In genomic region chr5:34838785-34839714, GRCh38 we compare ENCODE assay signal across 1 cellular context.
TF ChIP-seq lines count a peak whose summit lies in the region.

Gene TTC23L, plus strand, starts transcription at chr5:34839164. Its CDS starts 1,508 bp downstream, at chr5:34840672.

TF ChIP-seq in HepG2, 621 proteins besides CTCF, POLR2A, EP300 and RAD21 (continued from another document and continues in another):
- TF ChIP-seq PBX2 (CRISPR knock-in tag; IDR thresholded peaks at IDR 0.05) (no peak), CCDC6 (CRISPR knock-in tag; IDR thresholded peaks at IDR 0.05) (peak; percentile 78; the same call in 1 of the 2 replicates), NR2F6 (IDR thresholded peaks at IDR 0.05) (no peak), NR2F6 (CRISPR knock-in tag; IDR thresholded peaks at IDR 0.05) (peak; percentile 76; the same call in 1 of the 2 replicates), E2F2 (CRISPR knock-in tag; IDR thresholded peaks at IDR 0.05; ENCODE audit: borderline replicate concordance) (no peak), ZNF3 (CRISPR knock-in tag; IDR thresholded peaks at IDR 0.05) (no peak; the same call in 1 of the 2 replicates), ZBTB8A (CRISPR knock-in tag; IDR thresholded peaks at IDR 0.05; ENCODE audit: borderline replicate concordance, low read depth) (peak; percentile 76; the same call in 1 of the 2 replicates), GLMP (CRISPR knock-in tag; IDR thresholded peaks at IDR 0.05; ENCODE audit: borderline replicate concordance) (no peak; the same call in 1 of the 2 replicates), GPBP1L1 (CRISPR knock-in tag; IDR thresholded peaks at IDR 0.05) (no peak), ATF4 (CRISPR knock-in tag; IDR thresholded peaks at IDR 0.05) (peak in 1 of 2 experiments; percentile 58; a peak in 1 of 4 replicates), ZNF407 (CRISPR knock-in tag; IDR thresholded peaks at IDR 0.05; ENCODE audit: not compliant biosample characterization) (peak; percentile 95), ZC3H4 (CRISPR knock-in tag; IDR thresholded peaks at IDR 0.05; ENCODE audit: borderline replicate concordance) (no peak), ZNF770 (CRISPR knock-in tag; IDR thresholded peaks at IDR 0.05) (peak; percentile 91), THAP8 (CRISPR knock-in tag; IDR thresholded peaks at IDR 0.05; ENCODE audit: borderline replicate concordance) (no peak), ZNF224 (CRISPR knock-in tag; IDR thresholded peaks at IDR 0.05) (0 out of 2 replicates have a peak, but pooled peaks have one; percentile 85), ZNF512 (CRISPR knock-in tag; IDR thresholded peaks at IDR 0.05) (no peak; the same call in 1 of the 2 replicates), MAFG (CRISPR knock-in tag; IDR thresholded peaks at IDR 0.05) (peak; percentile 21; the same call in 1 of the 2 replicates), XBP1 (CRISPR knock-in tag; IDR thresholded peaks at IDR 0.05) (no peak), GLI4 (CRISPR knock-in tag; IDR thresholded peaks at IDR 0.05; ENCODE audit: borderline replicate concordance) (no peak), HDAC1 (CRISPR knock-in tag; IDR thresholded peaks at IDR 0.05) (peak; percentile 99), DBP (CRISPR knock-in tag; IDR thresholded peaks at IDR 0.05; ENCODE audit: not compliant biosample characterization) (no peak), SYNCRIP (IDR thresholded peaks at IDR 0.05; ENCODE audit: insufficient read depth, low read depth, low read length) (no peak), ZSCAN31 (CRISPR knock-in tag; IDR thresholded peaks at IDR 0.05; ENCODE audit: low read depth) (peak; percentile 88; the same call in 1 of the 2 replicates), SOX5 (CRISPR knock-in tag; IDR thresholded peaks at IDR 0.05; ENCODE audit: borderline replicate concordance) (0 out of 2 replicates have a peak, but pooled peaks have one; percentile 43), MEIS2 (CRISPR knock-in tag; IDR thresholded peaks at IDR 0.05) (peak; percentile 67; the same call in 1 of the 2 replicates), ZGPAT (CRISPR knock-in tag; IDR thresholded peaks at IDR 0.05) (peak; percentile 91), ZNF775 (CRISPR knock-in tag; IDR thresholded peaks at IDR 0.05; ENCODE audit: borderline replicate concordance) (0 out of 2 replicates have a peak, but pooled peaks have one; percentile 36), POLR2AphosphoS5 (IDR thresholded peaks at IDR 0.05; ENCODE audit: low read depth, low read length) (peak; percentile 95), ONECUT2 (CRISPR knock-in tag; IDR thresholded peaks at IDR 0.05) (no peak), YEATS4 (CRISPR knock-in tag; IDR thresholded peaks at IDR 0.05; ENCODE audit: borderline replicate concordance) (peak; percentile 94), RAD51 (IDR thresholded peaks at IDR 0.05; ENCODE audit: borderline replicate concordance) (no peak)
